Comparison of ENCODE assay signal across 8 cellular contexts in the genomic region with DNA sequence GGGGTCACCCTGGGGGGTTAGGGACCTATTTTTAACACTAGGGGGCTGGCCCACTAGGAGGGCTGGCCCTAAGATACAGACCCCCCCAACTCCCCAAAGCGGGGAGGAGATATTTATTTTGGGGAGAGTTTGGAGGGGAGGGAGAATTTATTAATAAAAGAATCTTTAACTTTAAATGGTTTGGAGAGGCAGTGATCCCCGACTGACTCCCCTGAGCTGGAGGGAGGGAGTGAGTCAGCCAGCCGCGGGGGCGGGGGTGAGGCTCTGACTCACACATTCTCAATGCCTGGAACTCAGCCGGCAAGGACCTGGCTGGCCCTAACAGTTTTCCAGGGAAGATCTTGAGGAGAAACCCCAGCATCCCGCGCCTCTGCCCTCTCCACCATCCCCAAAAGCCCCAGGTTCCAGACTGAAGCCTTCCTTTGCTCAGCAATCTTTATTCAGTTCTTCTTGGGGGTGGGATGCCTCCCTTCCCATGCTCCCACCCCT. TPM values are rescaled to one million over a fixed set of nuclear protein-coding genes. Genes with fewer than 3 reads are reported as not detected.
A peak's percentile ranks its signal among the peaks of the same experiment; 100 is the strongest.
DNase-seq lines count a peak whose midpoint lies in the region; ATAC-seq and TF ChIP-seq lines count a peak whose summit lies in the region.

No MANE protein-coding gene starts in this region.

- H3K4me3 Mint-ChIP-seq in endothelial cell (ENCODE audit: unreplicated experiment) = peak overlapping the region; percentile 42

- H3K9me3 Mint-ChIP-seq in endothelial cell (ENCODE audit: unreplicated experiment) = no peaks in the 10 kb centered on the region

- no peaks in the 10 kb centered on the region for H3K27me3 ChIP-seq in DOHH2 (ENCODE audit: control insufficient read depth, low read length)
- H3K27me3 ChIP-seq in muscle layer of colon (ENCODE audit: control insufficient read depth in 1 of 2, insufficient read depth in 2 of 2, low read length in 2 of 2) = peaks cover 7 to 17% of the 10 kb centered on the region in 2 donors

- no peaks in the 10 kb centered on the region for H4K20me1 ChIP-seq in DOHH2 (ENCODE audit: control insufficient read depth, insufficient read depth, low read depth, low read length)

- peaks cover 6% of the 10 kb centered on the region for H3K36me3 Mint-ChIP-seq in endothelial cell (ENCODE audit: low read depth, unreplicated experiment)

- no peak overlapping the region for H3K4me3 ChIP-seq in DOHH2 (ENCODE audit: low read length)
- H3K4me3 ChIP-seq in muscle layer of colon (ENCODE audit: low read depth in 1 of 2, low read length in 2 of 2) = peak overlapping the region in 1 of 2 donors; percentile 84

- peaks cover 24% of the 10 kb centered on the region for H3K4me1 Mint-ChIP-seq in endothelial cell (ENCODE audit: unreplicated experiment)

- DNase-seq in NOMO-1 (lab: John Stamatoyannopoulos, UW; ENCODE audit: unreplicated experiment in 2 of 2) (peak; percentile 34 to 59), activated T-cell treated with anti-CD3 and anti-CD28 coated beads for 24 hours (ENCODE audit: low read depth) (peak; percentile 84), endothelial cell (ENCODE audit: low spot score) (peak; percentile 61), NCI-H526 (lab: John Stamatoyannopoulos, UW) (no peak)
- DNase-seq in stimulated activated CD8-positive, alpha-beta memory T cell treated with anti-CD3 and anti-CD28 coated beads, Interleukin-4, amount 100 ng/mL, for 1 hour (ENCODE audit: low read depth in 2 of 2, low spot score in 1 of 2) = peak; percentile 69 to 76

- H3K4me1 ChIP-seq in DOHH2 (ENCODE audit: control insufficient read depth, low read length) (peaks cover 36% of the 10 kb centered on the region), muscle layer of colon (ENCODE audit: insufficient read depth, low read length) (peaks cover 24% of the 10 kb centered on the region)

- H3K79me2 ChIP-seq in DOHH2 (ENCODE audit: control insufficient read depth, low read length) = peaks cover 5% of the 10 kb centered on the region

- no peak overlapping the region for H3K27ac Mint-ChIP-seq in endothelial cell (ENCODE audit: unreplicated experiment)

- peak overlapping the region; percentile 92 for H3K9ac ChIP-seq in muscle layer of colon (ENCODE audit: low read length)

- H3F3A ChIP-seq in DOHH2 (ENCODE audit: control insufficient read depth, insufficient read depth) = peaks cover 11% of the 10 kb centered on the region; the same call in 1 of the 2 replicates

- H3K9me3 ChIP-seq in DOHH2 (ENCODE audit: control insufficient read depth, insufficient read depth, low read length) (no peaks in the 10 kb centered on the region), muscle layer of colon (ENCODE audit: low read length) (no peaks in the 10 kb centered on the region)

- H3K36me3 ChIP-seq in DOHH2 (ENCODE audit: control insufficient read depth, low read length) = peaks cover 17% of the 10 kb centered on the region
- H3K36me3 ChIP-seq in muscle layer of colon (ENCODE audit: insufficient read depth, low read length) = peaks cover 11% of the 10 kb centered on the region

- no peak for TF ChIP-seq CTCF in DOHH2 (IDR thresholded peaks at IDR 0.05; ENCODE audit: low read depth, low read length, poor library complexity, severe bottlenecking)
- no peak for TF ChIP-seq CTCF in endothelial cell (IDR thresholded peaks at IDR 0.05; ENCODE audit: unreplicated experiment)

- H3K27ac ChIP-seq in DOHH2 (ENCODE audit: low read depth, low read length) (no peak overlapping the region), muscle layer of colon (ENCODE audit: low read depth, low read length) (peak overlapping the region; percentile 92)

- no peaks in the 10 kb centered on the region for H3K9me2 ChIP-seq in DOHH2 (replicated peaks; ENCODE audit: control insufficient read depth, low read length)

- H3K27me3 Mint-ChIP-seq in endothelial cell (ENCODE audit: unreplicated experiment) = peaks cover 23% of the 10 kb centered on the region

- ATAC-seq in HG02884 (IDR thresholded peaks at IDR 0.05; ENCODE audit: unreplicated experiment) = no peak

- H3K4me2 ChIP-seq in DOHH2 (ENCODE audit: low read length) = peak overlapping the region; percentile 90; the same call in 1 of the 2 replicates

RNA-seq across cellular contexts. Expression of gene HCFC1R1, which starts 1.5 kb away (rescaled TPM):
- 28.7 TPM for total RNA-seq in endothelial cell (ENCODE audit: unreplicated experiment)

RNA-seq across cellular contexts. Expression of gene THOC6, which starts 1.6 kb away (rescaled TPM):
- 22.9 TPM for total RNA-seq in endothelial cell (ENCODE audit: unreplicated experiment)

RNA-seq across cellular contexts. Expression of gene TNFRSF12A, which starts 2.1 kb away (rescaled TPM):
- total RNA-seq in endothelial cell (ENCODE audit: unreplicated experiment) = 3.0 TPM

RNA-seq across cellular contexts. Expression of gene CLDN6, which starts 4.3 kb away (rescaled TPM):
- total RNA-seq in endothelial cell (ENCODE audit: unreplicated experiment) = 33.0 TPM

RNA-seq across cellular contexts. Expression of gene CLDN9, which starts 9.5 kb away (rescaled TPM):
- not detected for total RNA-seq in endothelial cell (ENCODE audit: unreplicated experiment)

Comparison
In these comparisons a context has a peak if more than half of its experiments do, and no peak if none do; other contexts are left out.
1. DNase-seq: peak in NOMO-1 (2 of 2), activated T-cell treated with anti-CD3 and anti-CD28 coated beads for 24 hours (single experiment), endothelial cell (single experiment) and stimulated activated CD8-positive, alpha-beta memory T cell treated with anti-CD3 and anti-CD28 coated beads, Interleukin-4, amount 100 ng/mL, for 1 hour (2 of 2); none in NCI-H526 (0 of 2).